ENCODE assay signal across 27 cellular contexts in the genomic region with DNA sequence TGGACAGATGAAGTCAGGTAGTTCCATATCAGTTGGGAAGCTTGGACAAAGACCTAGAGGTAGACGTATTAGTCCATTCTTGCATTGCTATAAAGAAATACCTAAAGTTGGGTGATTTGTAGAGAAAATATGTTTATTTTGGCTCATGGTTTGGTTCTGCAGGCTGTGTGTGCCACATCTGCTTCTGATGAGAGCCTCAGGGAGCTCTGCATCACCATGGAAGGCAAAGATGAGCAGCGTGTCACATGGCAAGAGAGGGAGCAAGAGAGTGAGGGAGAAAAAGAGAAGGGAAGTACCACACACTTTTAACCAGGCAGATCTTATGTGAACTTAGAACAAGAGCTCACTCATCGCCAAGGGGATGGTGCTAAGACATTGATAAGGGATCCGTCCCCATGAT.
A peak's percentile ranks its signal among the peaks of the same experiment; 100 is the strongest.
DNase-seq lines count a peak whose midpoint lies in the region; ATAC-seq and TF ChIP-seq lines count a peak whose summit lies in the region.
"Had no signal": no experiment of that assay in that cellular context is flagged by ENCODE, and none has a peak within 500 bp of the region (broad histone marks: within the 10 kb centered on the region; RNA-seq: fewer than 3 reads in every experiment).

No MANE protein-coding gene starts in this region.

- H3K27ac ChIP-seq in brain microvascular endothelial cell, result no peak overlapping the region
- H3K27ac ChIP-seq: BLaER1 treated with 17β-estradiol and CSF1 and Interleukin-3, amounts not matched to agents 10 nM and 100 nM; coronary artery; esophagus squamous epithelium; heart left ventricle; PC-9; spleen had no signal

- TF ChIP-seq CTCF in HFF-Myc (IDR thresholded peaks at IDR 0.05; ENCODE audit: low read depth, low read length, missing control alignments) (no peak), brain microvascular endothelial cell (IDR thresholded peaks at IDR 0.05; ENCODE audit: low read depth, low read length, missing control alignments) (no peak)

- no peak overlapping the region for H3K4me3 ChIP-seq in HFF-Myc (replicated peaks; ENCODE audit: low read depth, low read length)
- no peak overlapping the region for H3K4me3 ChIP-seq in brain microvascular endothelial cell (ENCODE audit: low read depth, low read length)
- H3K4me3 ChIP-seq: BLaER1 treated with 17β-estradiol and CSF1 and Interleukin-3, amounts not matched to agents 10 nM and 100 nM; coronary artery; esophagus squamous epithelium; heart left ventricle; K562; PC-9; spleen had no signal

- ATAC-seq in HG02884 (IDR thresholded peaks at IDR 0.05; ENCODE audit: unreplicated experiment), result no peak
- ATAC-seq: heart left ventricle; K562; left colon; stimulated activated memory B cell treated with anti-CD40 and anti-IgM and Interleukin-4, amounts not matched to agents 10 μg/mL and 1 μg/mL and 100 μg/mL, for 72 hours had no signal

- DNase-seq in AG08395 (ENCODE audit: low spot score) (peak; percentile 71), HFF-Myc (ENCODE audit: extremely low read depth, low read depth) (peak; percentile 72), brain microvascular endothelial cell (peak; percentile 28), fibroblast of the conjunctiva (ENCODE audit: low read depth) (peak; percentile 77), NCI-H345 (lab: John Stamatoyannopoulos, UW) (no peak), COLO829 (ENCODE audit: low spot score) (no peak), NCI-H187 treated with DMSO at 0.1 percent for 48 hours (lab: John Stamatoyannopoulos, UW) (no peak)
- DNase-seq: 8988T; activated B cell treated with CpG ODN at 0.5 μM for 24 hours; activated CD4-positive, alpha-beta memory T cell treated with anti-CD3 and anti-CD28 coated beads for 36 hours; activated CD8-positive, alpha-beta memory T cell treated with anti-CD3 and anti-CD28 coated beads, Interleukin-2, amount 50 U/mL, for 48 hours; endodermal cell; esophagus squamous epithelium; heart left ventricle; left colon; MM.1S; NCI-H1436; NCI-H510A treated with DMSO at 0.1 percent for 48 hours; PC-9; SHP77; spleen; stimulated activated CD4-positive, alpha-beta T cell treated with anti-CD3 and anti-CD28 coated beads, Interleukin-4, amount 100 ng/mL, for 1 hour had no signal

- H3K36me3 ChIP-seq in brain microvascular endothelial cell (replicated peaks), result no peaks in the 10 kb centered on the region
- H3K36me3 ChIP-seq: BLaER1 treated with 17β-estradiol and CSF1 and Interleukin-3, amounts not matched to agents 10 nM and 100 nM; esophagus squamous epithelium; heart left ventricle; spleen had no signal

- in situ Hi-C loops in brain microvascular endothelial cell (cut with HindIII; ENCODE audit: low pct_ligation_motif_present, low sequenced_read_pairs), result no loop called here

- H3K27me3 ChIP-seq in brain microvascular endothelial cell (replicated peaks), result no peaks in the 10 kb centered on the region
- H3K27me3 ChIP-seq: BLaER1 treated with 17β-estradiol and CSF1 and Interleukin-3, amounts not matched to agents 10 nM and 100 nM had no signal

Comparison
In these comparisons a context has a peak if more than half of its experiments do, and no peak if none do; other contexts are left out.
1. DNase-seq: peak in AG08395 (single experiment), HFF-Myc (single experiment), brain microvascular endothelial cell (single experiment) and fibroblast of the conjunctiva (single experiment); none in NCI-H345 (single experiment), COLO829 (single experiment) and NCI-H187 treated with DMSO at 0.1 percent for 48 hours (single experiment).